In genomic region chr14:92686763-92687427, GRCh38 we compare ENCODE assay signal across 1 cellular context.
A peak's percentile ranks its signal among the peaks of the same experiment; 100 is the strongest.
TF ChIP-seq lines count a peak whose summit lies in the region.

No MANE protein-coding gene starts in this region.

TF ChIP-seq in WTC11, 78 proteins besides CTCF, POLR2A, EP300 and RAD21 (continued from another document and continues in another):
- no peak for TF ChIP-seq AFF4 (CRISPR knock-in tag; IDR thresholded peaks at IDR 0.05; ENCODE audit: borderline replicate concordance)
- TF ChIP-seq E2F4 (CRISPR knock-in tag; IDR thresholded peaks at IDR 0.05; ENCODE audit: borderline replicate concordance, low read depth): no peak
- no peak for TF ChIP-seq ZNF425 (CRISPR knock-in tag; conservative IDR thresholded peaks at IDR 0.05)
- TF ChIP-seq RELA (CRISPR knock-in tag; IDR thresholded peaks at IDR 0.05; ENCODE audit: borderline replicate concordance): no peak
- no peak for TF ChIP-seq TP53 (CRISPR knock-in tag; IDR thresholded peaks at IDR 0.05)
- TF ChIP-seq GABPB1 (CRISPR knock-in tag; IDR thresholded peaks at IDR 0.05): no peak
- no peak for TF ChIP-seq CREB1 (CRISPR knock-in tag; IDR thresholded peaks at IDR 0.05)
- TF ChIP-seq ZNF396 (CRISPR knock-in tag; IDR thresholded peaks at IDR 0.05; ENCODE audit: borderline replicate concordance): no peak
- no peak for TF ChIP-seq ZMAT4 (CRISPR knock-in tag; IDR thresholded peaks at IDR 0.05)
- TF ChIP-seq TEAD1 (CRISPR knock-in tag; IDR thresholded peaks at IDR 0.05): peak; percentile 28; the same call in 1 of the 2 replicates
- 0 out of 2 replicates have a peak, but pooled peaks have one; percentile 68 for TF ChIP-seq E2F1 (CRISPR knock-in tag; IDR thresholded peaks at IDR 0.05)
- TF ChIP-seq ZNF532 (CRISPR knock-in tag; IDR thresholded peaks at IDR 0.05; ENCODE audit: borderline replicate concordance): no peak
- no peak for TF ChIP-seq HMGA2 (CRISPR knock-in tag; IDR thresholded peaks at IDR 0.05)
- TF ChIP-seq ZNF281 (CRISPR knock-in tag; IDR thresholded peaks at IDR 0.05): no peak
- TF ChIP-seq SOX15 (CRISPR knock-in tag; IDR thresholded peaks at IDR 0.05): no peak
- TF ChIP-seq HMGXB4 (CRISPR knock-in tag; IDR thresholded peaks at IDR 0.05): peak; percentile 83; the same call in 1 of the 2 replicates
- no peak for TF ChIP-seq ZNF232 (CRISPR knock-in tag; IDR thresholded peaks at IDR 0.05)
- no peak for TF ChIP-seq PRDM15 (CRISPR knock-in tag; IDR thresholded peaks at IDR 0.05)
- TF ChIP-seq MAX (CRISPR knock-in tag; IDR thresholded peaks at IDR 0.05): peak; percentile 91
- TF ChIP-seq ERG (CRISPR knock-in tag; IDR thresholded peaks at IDR 0.05): no peak
- no peak for TF ChIP-seq ZNF219 (CRISPR knock-in tag; IDR thresholded peaks at IDR 0.05; ENCODE audit: borderline replicate concordance)
- TF ChIP-seq ZSCAN18 (CRISPR knock-in tag; IDR thresholded peaks at IDR 0.05): no peak
- 0 out of 2 replicates have a peak, but pooled peaks have one; percentile 9 for TF ChIP-seq SMAD3 (CRISPR knock-in tag; IDR thresholded peaks at IDR 0.05; ENCODE audit: borderline replicate concordance)
- no peak for TF ChIP-seq EMX1 (CRISPR knock-in tag; IDR thresholded peaks at IDR 0.05)
- TF ChIP-seq ESRRA (CRISPR knock-in tag; IDR thresholded peaks at IDR 0.05; ENCODE audit: borderline replicate concordance): no peak
